8 cellular contexts compared by ENCODE assay signal in genomic region chr22:20313306-20314077, GRCh38. TPM values are rescaled to one million over a fixed set of nuclear protein-coding genes. Genes with fewer than 3 reads are reported as not detected.
DNase-seq lines count a peak whose midpoint lies in the region; ATAC-seq and TF ChIP-seq lines count a peak whose summit lies in the region.
"Not testable (repeated sequence)": the region's sequence is repeated elsewhere in the genome, so short reads cannot be mapped to it uniquely, and the experiment has no call there.

No MANE protein-coding gene starts in this region.

- not testable (repeated sequence) for H3K36me3 Mint-ChIP-seq in natural killer cell treated with Interleukin-12 subunit alpha and Interleukin-12 subunit beta and Interleukin-15 and Interleukin-18, amount 100 ng/mL, for 72 hours

- H3K4me3 Mint-ChIP-seq in natural killer cell treated with Interleukin-12 subunit alpha and Interleukin-12 subunit beta and Interleukin-15 and Interleukin-18, amount 100 ng/mL, for 72 hours, result not testable (repeated sequence)

- not testable (repeated sequence) for H3K36me3 ChIP-seq in WERI-Rb-1

- H3K4me3 ChIP-seq in WERI-Rb-1 (ENCODE audit: low read depth, low read length), result not testable (repeated sequence)

- not testable (repeated sequence) for H3K9me3 Mint-ChIP-seq in natural killer cell treated with Interleukin-12 subunit alpha and Interleukin-12 subunit beta and Interleukin-15 and Interleukin-18, amount 100 ng/mL, for 72 hours

- TF ChIP-seq CTCF in WERI-Rb-1 (IDR thresholded peaks at IDR 0.05; ENCODE audit: low read depth, low read length), result peak; percentile 37

- not testable (repeated sequence) for TF ChIP-seq EP300 in Ishikawa (IDR thresholded peaks at IDR 0.05; ENCODE audit: borderline replicate concordance)

- H3K9me3 ChIP-seq in WERI-Rb-1 (ENCODE audit: severe bottlenecking), result not testable (repeated sequence)

- in situ Hi-C loops in ACHN (cut with HindIII; ENCODE audit: low pct_ligation_motif_present, low pct_unique_long_range_greater_than_20kb, low sequenced_read_pairs), result not testable (repeated sequence)

- DNase-seq in ACHN (peak; percentile 10), WERI-Rb-1 (peak; percentile 43), ecto neural progenitor cell (ENCODE audit: low spot score) (peak; percentile 52), islet precursor cell (peak; percentile 73)
- peak; percentile 6 for DNase-seq in activated naive CD4-positive, alpha-beta T cell treated with anti-CD3 and anti-CD28 coated beads, Interleukin-2, amount 50 U/mL, for 16 hours
- DNase-seq in natural killer cell treated with Interleukin-12 subunit alpha and Interleukin-12 subunit beta and Interleukin-15 and Interleukin-18, amount 100 ng/mL, for 72 hours (ENCODE audit: low spot score), result peak; percentile 34
- DNase-seq in stimulated activated CD4-positive, alpha-beta T cell treated with anti-CD3 and anti-CD28 coated beads, Interleukin-4, amount 100 ng/mL, for 24 hours, result peak; percentile 1

- not testable (repeated sequence) for TF ChIP-seq RAD21 in Ishikawa (IDR thresholded peaks at IDR 0.05; ENCODE audit: low read depth)

- not testable (repeated sequence) for H3K27me3 Mint-ChIP-seq in natural killer cell treated with Interleukin-12 subunit alpha and Interleukin-12 subunit beta and Interleukin-15 and Interleukin-18, amount 100 ng/mL, for 72 hours

- not testable (repeated sequence) for H3K27ac ChIP-seq in WERI-Rb-1

- not testable (repeated sequence) for H3K27me3 ChIP-seq in WERI-Rb-1 (ENCODE audit: insufficient read depth, low read depth, severe bottlenecking)

- ATAC-seq in natural killer cell treated with Interleukin-12 subunit alpha and Interleukin-12 subunit beta and Interleukin-15 and Interleukin-18, amount 100 ng/mL, for 72 hours, result not testable (repeated sequence)

- H3K27ac Mint-ChIP-seq in natural killer cell treated with Interleukin-12 subunit alpha and Interleukin-12 subunit beta and Interleukin-15 and Interleukin-18, amount 100 ng/mL, for 72 hours, result not testable (repeated sequence)

- peaks cover 6 to 15% of the 10 kb centered on the region in 2 donors for H3K4me1 Mint-ChIP-seq in natural killer cell treated with Interleukin-12 subunit alpha and Interleukin-12 subunit beta and Interleukin-15 and Interleukin-18, amount 100 ng/mL, for 72 hours (ENCODE audit: low read depth in 2 of 2)

TF ChIP-seq in Ishikawa, 13 proteins besides CTCF, POLR2A, EP300 and RAD21:
- TF ChIP-seq NFIC (IDR thresholded peaks at IDR 0.05), result peak; percentile 19; the same call in 1 of the 2 replicates

RNA-seq across cellular contexts. Expression of gene DGCR6L, which starts 6.4 kb away (rescaled TPM):
- total RNA-seq in natural killer cell treated with Interleukin-12 subunit alpha and Interleukin-12 subunit beta and Interleukin-15 and Interleukin-18, amount 100 ng/mL, for 72 hours, result 10 to 100 TPM; 18.7 to 27.2 TPM

RNA-seq across cellular contexts. Expression of gene RTN4R, which starts 45.4 kb away (rescaled TPM):
- total RNA-seq in natural killer cell treated with Interleukin-12 subunit alpha and Interleukin-12 subunit beta and Interleukin-15 and Interleukin-18, amount 100 ng/mL, for 72 hours, result under 1 TPM; 0.48 to 0.78 TPM

Comparison
In these comparisons a context has a peak if more than half of its experiments do, and no peak if none do; other contexts are left out.
1. DNase-seq: peak in every context shown above with its lines; median percentile 73 in islet precursor cell; 52 in ecto neural progenitor cell; 43 in WERI-Rb-1; 34 in natural killer cell treated with Interleukin-12 subunit alpha and Interleukin-12 subunit beta and Interleukin-15 and Interleukin-18, amount 100 ng/mL, for 72 hours; 10 in ACHN; 6 in activated naive CD4-positive, alpha-beta T cell treated with anti-CD3 and anti-CD28 coated beads, Interleukin-2, amount 50 U/mL, for 16 hours; 1 in stimulated activated CD4-positive, alpha-beta T cell treated with anti-CD3 and anti-CD28 coated beads, Interleukin-4, amount 100 ng/mL, for 24 hours.